In the genomic region with DNA sequence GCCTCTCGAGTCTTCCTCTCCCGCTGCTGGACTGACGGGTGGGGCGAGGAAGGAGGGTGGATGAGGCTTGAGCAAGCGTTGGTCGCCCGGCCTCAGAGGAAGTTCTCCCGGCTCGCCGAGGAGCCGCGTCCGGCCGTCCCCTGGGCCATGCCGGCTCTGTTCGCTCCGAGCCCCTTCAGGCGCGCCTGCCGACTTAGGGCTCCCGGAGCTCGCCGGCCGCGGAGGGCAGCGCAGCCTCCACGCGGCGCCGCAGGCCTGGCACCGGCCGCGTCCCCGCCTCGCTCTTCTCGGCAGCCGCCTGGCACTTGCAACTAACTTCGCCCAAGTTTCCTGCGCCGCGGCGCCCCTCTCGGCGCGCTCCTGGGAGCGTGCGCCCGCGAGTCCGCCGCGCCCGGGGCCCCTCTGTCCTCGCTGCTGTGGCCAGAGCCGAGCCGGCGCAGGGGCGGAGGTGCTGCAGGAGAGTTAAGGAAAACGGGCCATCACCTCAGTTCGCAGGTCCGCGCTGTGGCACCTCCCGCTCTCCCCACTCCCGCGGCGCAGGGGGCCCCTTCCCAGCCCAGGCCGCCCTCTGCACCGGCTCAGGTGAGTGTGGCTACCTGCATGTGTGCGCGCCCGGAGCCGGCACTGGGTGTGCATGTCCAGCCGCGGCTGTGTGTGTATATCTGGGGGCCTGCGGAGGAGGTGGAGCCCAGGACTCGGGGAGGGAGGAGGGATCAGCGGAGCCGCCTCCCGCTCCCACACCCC, we compare ENCODE assay signal across 8 cellular contexts. TPM values are rescaled to one million over a fixed set of nuclear protein-coding genes. Genes with fewer than 3 reads are reported as not detected.
DNase-seq lines count a peak whose midpoint lies in the region; ATAC-seq, FAIRE-seq and TF ChIP-seq lines count a peak whose summit lies in the region.

No MANE protein-coding gene starts in this region.

- H3K4me3 ChIP-seq in MM.1S (ENCODE audit: low read length) (no peak overlapping the region), bronchial epithelial cell (ENCODE audit: low read depth, low read length) (peak overlapping the region; percentile 36), lower lobe of right lung (peak overlapping the region; percentile 46), upper lobe of left lung (peak overlapping the region in 3 of 4 donors; percentile 29 to 44 (median 36))

- ATAC-seq in lower lobe of right lung (peak; percentile 63 to 80), upper lobe of left lung (ENCODE audit: low FRiP score in 2 of 2) (peak; percentile 52 to 68), GM21515 (IDR thresholded peaks at IDR 0.05; ENCODE audit: unreplicated experiment) (no peak)

- no peaks in the 10 kb centered on the region; the same call in 1 of the 2 replicates for H3K27me3 ChIP-seq in MM.1S (replicated peaks; ENCODE audit: insufficient read depth, low read length)
- H3K27me3 ChIP-seq in bronchial epithelial cell (ENCODE audit: control insufficient read depth, insufficient read depth, low read length): peaks cover 4% of the 10 kb centered on the region
- peaks cover 84% of the 10 kb centered on the region for H3K27me3 ChIP-seq in lower lobe of right lung (ENCODE audit: low read depth)
- peaks cover 0 to 55% (median 34%) of the 10 kb centered on the region in 4 donors for H3K27me3 ChIP-seq in upper lobe of left lung

- TF ChIP-seq CTCF in MM.1S (IDR thresholded peaks at IDR 0.05; ENCODE audit: low read length) (no peak), bronchial epithelial cell (IDR thresholded peaks at IDR 0.05; ENCODE audit: insufficient read depth, low read length, severe bottlenecking) (no peak), lower lobe of right lung (IDR thresholded peaks at IDR 0.05) (no peak), upper lobe of left lung (IDR thresholded peaks at IDR 0.05) (no peak)

- H3K79me2 ChIP-seq in MM.1S (ENCODE audit: low read length): no peaks in the 10 kb centered on the region

- H3K27ac ChIP-seq in MM.1S (ENCODE audit: low read length): no peak overlapping the region
- no peak overlapping the region for H3K27ac ChIP-seq in lower lobe of right lung
- peak overlapping the region in 1 of 4 donors; percentile 32 for H3K27ac ChIP-seq in upper lobe of left lung

- no peaks in the 10 kb centered on the region for H3F3A ChIP-seq in MM.1S (ENCODE audit: insufficient read depth, low read length)

- no peak for TF ChIP-seq EP300 in upper lobe of left lung (IDR thresholded peaks at IDR 0.05)

- no peak for TF ChIP-seq POLR2A in upper lobe of left lung (IDR thresholded peaks at IDR 0.05)

- FAIRE-seq in bronchial epithelial cell (lab: Jason Lieb, UNC): no peak

- H3K36me3 ChIP-seq in MM.1S (replicated peaks; ENCODE audit: insufficient read depth, low read length): no peaks in the 10 kb centered on the region
- H3K36me3 ChIP-seq in bronchial epithelial cell (ENCODE audit: control insufficient read depth, insufficient read depth, low read length): no peaks in the 10 kb centered on the region
- no peaks in the 10 kb centered on the region for H3K36me3 ChIP-seq in lower lobe of right lung
- H3K36me3 ChIP-seq in upper lobe of left lung: no peaks in the 10 kb centered on the region

- intact Hi-C loops in lower lobe of right lung (cut with DNase I): no loop called here

- H3K4me1 ChIP-seq in MM.1S (ENCODE audit: low read length) (no peaks in the 10 kb centered on the region), lower lobe of right lung (peaks cover 33% of the 10 kb centered on the region), upper lobe of left lung (peaks cover 26 to 34% (median 31%) of the 10 kb centered on the region in 4 donors)

- H2AFZ ChIP-seq in MM.1S (ENCODE audit: low read length): no peak overlapping the region

- H3K9me2 ChIP-seq in MM.1S (replicated peaks; ENCODE audit: insufficient read depth, low read length): no peaks in the 10 kb centered on the region

- no peak overlapping the region for H3K9ac ChIP-seq in MM.1S (ENCODE audit: low read length)

- peak overlapping the region; percentile 47; the same call in 1 of the 2 replicates for H3K4me2 ChIP-seq in MM.1S (ENCODE audit: low read depth, low read length)

- no peaks in the 10 kb centered on the region for H4K20me1 ChIP-seq in MM.1S (ENCODE audit: insufficient read depth, low read length)

- H3K9me3 ChIP-seq in MM.1S (replicated peaks; ENCODE audit: insufficient read depth, low read length) (no peaks in the 10 kb centered on the region), lower lobe of right lung (no peaks in the 10 kb centered on the region), upper lobe of left lung (no peaks in the 10 kb centered on the region)

- 1 to 3% methylated on average over 14 to 48 of the region's 79 CpGs for WGBS in upper lobe of left lung, 2 donors

- DNase-seq in EH (ENCODE audit: low read depth): peak; percentile 57
- DNase-seq in MM.1S: no peak
- no peak for DNase-seq in bronchial epithelial cell (ENCODE audit: low read depth)
- DNase-seq in lower lobe of right lung: no peak
- peak in 1 of 2 donors; percentile 86 for DNase-seq in upper lobe of left lung
- DNase-seq in GM19238 (ENCODE audit: insufficient read length, low spot score): no peak
- no peak for DNase-seq in stimulated activated CD4-positive, alpha-beta T cell treated with anti-CD3 and anti-CD28 coated beads, Interleukin-15, amount 100 ng/mL, for 24 hours

RNA-seq across cellular contexts. Expression of gene SOX21, which starts 0.6 kb away (rescaled TPM):
- total RNA-seq in bronchial epithelial cell: 1.1 and 3.1 TPM in 2 replicates
- 0.18 TPM for total RNA-seq in lower lobe of right lung
- under 1 TPM in 2 of 6 donors, not detected in 4; 0.13 to 0.79 TPM for total RNA-seq in upper lobe of left lung
